In the genomic region with DNA sequence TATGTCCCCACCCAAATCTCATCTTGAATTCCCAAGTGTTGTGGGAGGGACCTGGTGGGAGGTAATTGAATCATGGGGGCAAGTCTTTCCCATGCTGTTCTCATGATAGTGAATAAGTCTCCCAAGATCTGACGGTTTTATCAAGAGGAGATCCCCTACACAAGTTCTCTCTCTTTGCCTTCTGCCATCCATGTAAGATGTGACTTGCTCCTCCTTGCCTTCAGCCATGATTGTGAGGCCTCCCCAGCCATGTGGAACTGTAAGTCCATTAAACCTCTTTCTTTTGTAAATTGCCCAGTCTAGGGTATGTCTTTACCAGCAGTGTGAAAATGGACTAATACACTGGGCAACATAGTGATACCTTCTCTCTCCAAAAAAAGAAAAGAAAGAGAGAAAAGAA, we compare ENCODE assay signal across 16 cellular contexts. TPM values are rescaled to one million over a fixed set of nuclear protein-coding genes. Genes with fewer than 3 reads are reported as not detected.
"Had no signal": no experiment of that assay in that cellular context is flagged by ENCODE, and none has a peak within 500 bp of the region (broad histone marks: within the 10 kb centered on the region; RNA-seq: fewer than 3 reads in every experiment).

No MANE protein-coding gene starts in this region.

RNA-seq across cellular contexts. Expression of a gene that starts 21.2 kb away (rescaled TPM):
- total RNA-seq: naive thymus-derived CD8-positive, alpha-beta T cell; natural killer cell treated with Interleukin-12 subunit alpha and Interleukin-12 subunit beta and Interleukin-15 and Interleukin-18, amount 100 ng/mL, for 72 hours; omental fat pad; osteocyte; posterior vena cava; pulmonary artery endothelial cell; right atrium auricular region; sciatic nerve; smooth muscle cell; stomach; temporal lobe; thoracic aorta; thyroid gland; ureter; vagina had no signal
- polyA plus RNA-seq: naive thymus-derived CD8-positive, alpha-beta T cell; pancreas; smooth muscle cell; stomach had no signal
